ENCODE assay signal across 8 cellular contexts in the genomic region with DNA sequence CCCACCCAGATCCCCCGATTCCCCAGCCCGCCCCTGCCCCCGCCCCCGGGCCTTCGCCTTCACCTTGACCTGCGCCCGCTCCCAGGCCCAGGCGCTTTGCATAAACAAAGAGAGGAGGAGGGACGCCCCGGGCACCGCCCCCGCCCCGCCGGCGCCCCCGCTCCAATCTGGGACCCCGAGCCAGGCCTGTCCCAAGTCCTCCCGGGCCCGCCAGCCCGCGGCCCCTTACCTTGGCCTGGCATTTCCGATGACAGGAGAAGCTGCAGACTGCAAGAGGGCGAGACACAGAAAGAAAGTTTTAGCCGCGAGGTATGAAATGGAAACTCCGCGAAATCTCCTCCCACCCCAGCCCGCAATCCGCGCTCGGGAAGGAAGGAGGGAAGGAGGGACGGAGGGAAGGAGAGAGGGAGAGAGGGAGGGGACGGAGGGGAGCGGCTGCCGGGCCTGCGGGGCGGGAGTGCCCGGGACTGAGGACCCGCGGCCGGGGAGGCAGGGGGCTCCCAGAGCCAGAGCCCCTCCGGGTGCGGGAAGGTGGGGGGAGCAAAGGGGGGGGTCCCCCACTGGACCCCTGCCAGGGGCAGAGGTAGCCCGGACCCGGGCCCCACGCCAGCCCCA. TPM values are rescaled to one million over a fixed set of nuclear protein-coding genes. Genes with fewer than 3 reads are reported as not detected.
DNase-seq lines count a peak whose midpoint lies in the region; ATAC-seq and TF ChIP-seq lines count a peak whose summit lies in the region.

No MANE protein-coding gene starts in this region.

- peak overlapping the region; percentile 67 to 90 (median 86) for H3K27ac ChIP-seq in heart right ventricle

- H3K27me3 Mint-ChIP-seq in stimulated activated naive CD8-positive, alpha-beta T cell treated with anti-CD3 and anti-CD28 coated beads, Interleukin-15, amount 100 ng/mL, for 72 hours: peaks cover 2% of the 10 kb centered on the region
- H3K27me3 Mint-ChIP-seq in neural crest cell (ENCODE audit: low read depth): peaks cover 21% of the 10 kb centered on the region

- H3K36me3 ChIP-seq in heart right ventricle: no peaks in the 10 kb centered on the region

- intact Hi-C loops in heart right ventricle (cut with DNase I): loop anchor here in 1 of 10 donors (5.0 kb wide), 1 partner anchor 36 kb away; no protein-coding TSS in a partner anchor

- H3K4me1 Mint-ChIP-seq in stimulated activated naive CD8-positive, alpha-beta T cell treated with anti-CD3 and anti-CD28 coated beads, Interleukin-15, amount 100 ng/mL, for 72 hours: no peaks in the 10 kb centered on the region
- peaks cover 7% of the 10 kb centered on the region for H3K4me1 Mint-ChIP-seq in neural crest cell

- peaks cover 0 to 4% (median 0%) of the 10 kb centered on the region in 11 donors for H3K9me3 ChIP-seq in heart right ventricle

- H3K4me1 ChIP-seq in heart right ventricle: peaks cover 20 to 94% (median 68%) of the 10 kb centered on the region in 9 donors

- H3K27me3 ChIP-seq in heart right ventricle: no peaks in the 10 kb centered on the region

- H3K4me3 Mint-ChIP-seq in stimulated activated naive CD8-positive, alpha-beta T cell treated with anti-CD3 and anti-CD28 coated beads, Interleukin-15, amount 100 ng/mL, for 72 hours: no peak overlapping the region
- H3K4me3 Mint-ChIP-seq in neural crest cell: peak overlapping the region; percentile 61

- no peak for TF ChIP-seq CTCF in heart right ventricle (IDR thresholded peaks at IDR 0.05)
- no peak for TF ChIP-seq CTCF in neural crest cell (conservative IDR thresholded peaks at IDR 0.05)

- ATAC-seq in stimulated activated naive CD8-positive, alpha-beta T cell treated with anti-CD3 and anti-CD28 coated beads, Interleukin-15, amount 100 ng/mL, for 72 hours: peak; percentile 60
- ATAC-seq in stimulated activated naive CD8-positive, alpha-beta T cell treated with anti-CD3 and anti-CD28 coated beads, Interleukin-15, Interleukin-2, amounts not matched to agents 100 U/mL and 50 U/mL, for 24 hours: no peak
- peak; percentile 23 to 57 (median 38) for ATAC-seq in heart right ventricle
- ATAC-seq in HG03025 (IDR thresholded peaks at IDR 0.05; ENCODE audit: low FRiP score, unreplicated experiment): no peak

- H3K4me3 ChIP-seq in heart right ventricle: peak overlapping the region; percentile 36 to 70 (median 60)

- WGBS in heart right ventricle, 2 donors: 4 to 5% methylated on average over 44 to 46 of the region's 46 CpGs

- H3K27ac Mint-ChIP-seq in stimulated activated naive CD8-positive, alpha-beta T cell treated with anti-CD3 and anti-CD28 coated beads, Interleukin-15, amount 100 ng/mL, for 72 hours: no peak overlapping the region
- no peak overlapping the region for H3K27ac Mint-ChIP-seq in neural crest cell (ENCODE audit: unreplicated experiment)

- no peaks in the 10 kb centered on the region for H3K36me3 Mint-ChIP-seq in neural crest cell (ENCODE audit: low read depth)

- no peak for DNase-seq in stimulated activated naive CD8-positive, alpha-beta T cell treated with anti-CD3 and anti-CD28 coated beads, Interleukin-15, amount 100 ng/mL, for 72 hours
- no peak for DNase-seq in stimulated activated naive CD8-positive, alpha-beta T cell treated with anti-CD3 and anti-CD28 coated beads, Interleukin-15, Interleukin-2, amounts not matched to agents 100 U/mL and 50 U/mL, for 24 hours
- DNase-seq in heart right ventricle: no peak
- peak; percentile 16 for DNase-seq in neural crest cell (ENCODE audit: low read depth, low spot score)
- no peak for DNase-seq in anterior cingulate cortex (lab: John Stamatoyannopoulos, UW)
- no peak for DNase-seq in stimulated activated CD4-positive, alpha-beta T cell treated with anti-CD3 and anti-CD28 coated beads, Interleukin-4, amount 100 ng/mL, for 4 hours
- DNase-seq in retina: no peak

- H3K9me3 Mint-ChIP-seq in stimulated activated naive CD8-positive, alpha-beta T cell treated with anti-CD3 and anti-CD28 coated beads, Interleukin-15, amount 100 ng/mL, for 72 hours: no peaks in the 10 kb centered on the region
- no peaks in the 10 kb centered on the region for H3K9me3 Mint-ChIP-seq in neural crest cell

RNA-seq across cellular contexts. Expression of a gene that starts 24.2 kb away (rescaled TPM):
- total RNA-seq in heart right ventricle (100 to 1,000 TPM; 583 to 844 (median 738) TPM), neural crest cell (11.3 and 14.5 TPM in 2 replicates)
- polyA plus RNA-seq in heart right ventricle: 100 to 1,000 TPM in 1 of 2 donors, 10 to 100 TPM in 1; 64.6 to 244 TPM

Comparison
In these comparisons a context has a peak if more than half of its experiments do, and no peak if none do; other contexts are left out.
1. ATAC-seq: peak in stimulated activated naive CD8-positive, alpha-beta T cell treated with anti-CD3 and anti-CD28 coated beads, Interleukin-15, amount 100 ng/mL, for 72 hours (single experiment) and heart right ventricle (8 of 8); none in stimulated activated naive CD8-positive, alpha-beta T cell treated with anti-CD3 and anti-CD28 coated beads, Interleukin-15, Interleukin-2, amounts not matched to agents 100 U/mL and 50 U/mL, for 24 hours (single experiment) and HG03025 (single experiment).
2. RNA of a gene that starts 24.2 kb away (total RNA-seq): 583 to 844 TPM in heart right ventricle; 11.3 to 14.5 TPM in neural crest cell; every median in the first group is over 10 times any median in the second.